In the genomic region with DNA sequence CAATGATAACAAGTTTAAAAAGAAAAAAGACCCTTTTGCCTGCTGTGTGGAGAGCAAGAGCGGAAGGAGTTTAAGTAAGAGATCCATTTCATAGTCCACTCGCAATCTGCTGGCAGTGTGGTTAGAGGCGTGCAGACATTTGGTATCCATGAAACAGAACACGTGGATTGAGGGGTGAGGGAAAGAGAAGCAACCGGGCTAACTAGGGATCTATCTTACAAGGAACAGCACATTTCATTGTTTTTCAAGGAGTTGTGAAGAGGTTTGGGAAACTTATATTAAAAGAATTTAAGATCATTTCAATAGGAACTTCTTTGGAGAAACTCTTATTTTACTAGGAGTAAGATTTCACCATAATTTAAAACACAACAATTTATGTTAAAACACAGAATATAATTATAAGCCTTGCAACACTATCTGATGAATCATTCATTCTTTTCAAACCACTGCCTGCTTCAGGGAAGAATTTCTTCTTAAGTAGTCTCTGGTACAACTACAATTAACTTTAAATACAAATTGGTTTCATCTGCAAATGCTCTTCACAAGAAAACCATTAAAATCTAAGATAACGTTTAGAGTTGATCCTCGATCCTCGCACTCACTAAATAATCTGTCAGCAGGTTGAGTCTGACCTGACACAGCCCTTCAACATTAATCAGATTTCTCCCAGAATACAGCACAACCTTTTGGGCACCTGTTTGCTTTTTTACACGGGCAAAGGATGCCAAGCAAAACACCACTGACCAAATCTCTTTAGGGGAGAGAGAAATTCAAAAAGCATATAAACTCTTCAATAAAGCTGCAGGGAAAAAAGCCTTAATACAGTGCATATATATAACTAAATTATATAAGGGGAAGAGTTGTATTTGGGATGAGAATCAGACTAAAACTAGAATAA, we compare ENCODE assay signal across 9 cellular contexts. TPM values are rescaled to one million over a fixed set of nuclear protein-coding genes. Genes with fewer than 3 reads are reported as not detected.
DNase-seq lines count a peak whose midpoint lies in the region; ATAC-seq and TF ChIP-seq lines count a peak whose summit lies in the region.
"Had no signal": no experiment of that assay in that cellular context is flagged by ENCODE, and none has a peak within 500 bp of the region (broad histone marks: within the 10 kb centered on the region; RNA-seq: fewer than 3 reads in every experiment).

No MANE protein-coding gene starts in this region.

- H3K9me3 ChIP-seq in cardiac muscle cell (ENCODE audit: low read depth), result no peaks in the 10 kb centered on the region
- H3K9me3 ChIP-seq in transverse colon, result no peaks in the 10 kb centered on the region

- H3K4me1 ChIP-seq in cardiac muscle cell (ENCODE audit: low read depth) (peaks cover 39% of the 10 kb centered on the region), transverse colon (peaks cover 13 to 57% (median 25%) of the 10 kb centered on the region in 4 donors)

- H3K4me3 ChIP-seq in cardiac muscle cell (no peak overlapping the region), transverse colon (no peak overlapping the region)

- H3K4me1 Mint-ChIP-seq in WTC11, result peaks cover 5% of the 10 kb centered on the region

- peaks cover 11% of the 10 kb centered on the region for H3K36me3 Mint-ChIP-seq in WTC11

- H3K27me3 ChIP-seq in cardiac muscle cell (no peaks in the 10 kb centered on the region), transverse colon (no peaks in the 10 kb centered on the region)

- H3K9me3 Mint-ChIP-seq in WTC11, result no peaks in the 10 kb centered on the region

- TF ChIP-seq POLR2A in transverse colon (IDR thresholded peaks at IDR 0.05), result no peak

- no peak overlapping the region for H3K4me3 Mint-ChIP-seq in WTC11

- POLR2A ChIA-PET in WTC11 (lab: Charles Lee), result no interaction called here

- no peak for TF ChIP-seq EP300 in transverse colon (IDR thresholded peaks at IDR 0.05; ENCODE audit: low read depth)

- H3K36me3 ChIP-seq in cardiac muscle cell (no peaks in the 10 kb centered on the region), transverse colon (no peaks in the 10 kb centered on the region)

- peak overlapping the region; percentile 41; the same call in 1 of the 2 replicates for H3K27ac Mint-ChIP-seq in WTC11

- intact Hi-C loops in Right ventricle myocardium inferior (cut with DNase I) (no loop called here), left ventricle myocardium superior (cut with micrococcal nuclease) (no loop called here), transverse colon (cut with DNase I; ENCODE audit: low total_unique reads) (no loop called here)

- peak in 1 of 2 donors; percentile 76 for DNase-seq in cardiac muscle cell (ENCODE audit: low read depth in 1 of 2, low spot score in 1 of 2)
- DNase-seq in Right ventricle myocardium inferior (ENCODE audit: missing footprints), result no peak
- no peak for DNase-seq in WTC11 (ENCODE audit: low spot score)
- DNase-seq in left ventricle myocardium superior, result no peak
- DNase-seq in transverse colon, result no peak
- no peak for DNase-seq in NCI-H2029 (lab: John Stamatoyannopoulos, UW)
- DNase-seq in cortex of kidney (lab: John Stamatoyannopoulos, UW), result no peak
- DNase-seq: NCI-H1105 had no signal

- 60 to 68% methylated on average over 8 to 9 of the region's 9 CpGs for WGBS in transverse colon (ENCODE audit: low coverage in 1 of 2), 2 donors

- H3K27ac ChIP-seq in cardiac muscle cell, result peak overlapping the region; percentile 74
- H3K27ac ChIP-seq in transverse colon, result peak overlapping the region in 3 of 4 donors; percentile 15 to 38 (median 27)

- H3K27me3 Mint-ChIP-seq in WTC11 (ENCODE audit: low read depth), result no peaks in the 10 kb centered on the region

- in situ Hi-C loops in transverse colon (cut with MboI; ENCODE audit: low pct_ligation_motif_present in 1 of 4, low pct_unique_long_range_greater_than_20kb in 1 of 4, low sequenced_read_pairs in 3 of 4), result loop anchor here in 1 of 4 donors (5.0 kb wide), 1 partner anchor 42 kb away; no protein-coding TSS in a partner anchor

- TF ChIP-seq CTCF in cardiac muscle cell (IDR thresholded peaks at IDR 0.05; ENCODE audit: low read depth, low read length) (no peak), WTC11 (IDR thresholded peaks at IDR 0.05) (no peak), transverse colon (IDR thresholded peaks at IDR 0.05) (no peak)

- CTCF ChIA-PET in WTC11 (lab: Charles Lee), result no interaction called here

- ATAC-seq in Right ventricle myocardium inferior (no peak), WTC11 (no peak), left ventricle myocardium superior (peak; percentile 40), GM21529 (IDR thresholded peaks at IDR 0.05; ENCODE audit: unreplicated experiment) (no peak)

TF ChIP-seq in WTC11, 78 proteins besides CTCF, POLR2A, EP300 and RAD21:
- TF ChIP-seq HMGA2 (CRISPR knock-in tag; IDR thresholded peaks at IDR 0.05) (no peak), ZNF219 (CRISPR knock-in tag; IDR thresholded peaks at IDR 0.05; ENCODE audit: borderline replicate concordance) (no peak), GRHL2 (CRISPR knock-in tag; IDR thresholded peaks at IDR 0.05; ENCODE audit: insufficient replicate concordance, severe bottlenecking) (no peak), TEAD1 (CRISPR knock-in tag; IDR thresholded peaks at IDR 0.05) (no peak), NR2C2 (CRISPR knock-in tag; IDR thresholded peaks at IDR 0.05) (no peak), NFE2L1 (CRISPR knock-in tag; IDR thresholded peaks at IDR 0.05) (no peak), ZNF416 (CRISPR knock-in tag; IDR thresholded peaks at IDR 0.05) (no peak)
TF ChIP-seq in WTC11: peak in this region for 0.

RNA-seq across cellular contexts. Expression of gene PPTC7, which starts 27.4 kb away (rescaled TPM):
- total RNA-seq in cardiac muscle cell (15.3 and 21.7 TPM in 2 replicates), Right ventricle myocardium inferior (99.2 TPM), WTC11 (2021) (14.2 to 15.6 TPM (median 14.9 TPM) in 3 replicates), left ventricle myocardium superior (124 TPM), transverse colon (10 to 100 TPM; 25.3 to 36.4 (median 27.1) TPM)
- polyA plus RNA-seq in cardiac muscle cell, result 16.3 and 24.8 TPM in 2 replicates

RNA-seq across cellular contexts. Expression of gene RAD9B, which starts 53.6 kb away (rescaled TPM):
- 0.21 and 1.1 TPM in 2 replicates for total RNA-seq in cardiac muscle cell
- 1.5 and 2.3 TPM in 2 replicates for polyA plus RNA-seq in cardiac muscle cell
- total RNA-seq in Right ventricle myocardium inferior, result 1.1 TPM
- 0.09 to 0.32 TPM in 2 of 3 replicates, not detected in the other for total RNA-seq in WTC11 (2021)
- 0.62 TPM for total RNA-seq in left ventricle myocardium superior
- under 1 TPM in 2 of 4 donors, not detected in 2; 0.27 to 0.32 TPM for total RNA-seq in transverse colon

RNA-seq across cellular contexts. Expression of gene VPS29, which starts 53.8 kb away (rescaled TPM):
- total RNA-seq in cardiac muscle cell (57.7 and 70.1 TPM in 2 replicates), Right ventricle myocardium inferior (106 TPM), WTC11 (2021) (51.2 to 66.3 TPM (median 54.4 TPM) in 3 replicates), left ventricle myocardium superior (94.1 TPM), transverse colon (100 to 1,000 TPM in 2 of 4 donors, 10 to 100 TPM in 2; 16.3 to 142 (median 79.3) TPM)
- 170 and 179 TPM in 2 replicates for polyA plus RNA-seq in cardiac muscle cell

RNA-seq across cellular contexts. Expression of gene TCTN1, which starts 58.2 kb away (rescaled TPM):
- total RNA-seq in cardiac muscle cell, result 35.1 and 54.1 TPM in 2 replicates
- polyA plus RNA-seq in cardiac muscle cell, result 49.1 and 70.3 TPM in 2 replicates
- total RNA-seq in Right ventricle myocardium inferior, result 26.9 TPM
- total RNA-seq in WTC11 (2021), result 10.3 to 15.9 TPM (median 13.9 TPM) in 3 replicates
- 25.5 TPM for total RNA-seq in left ventricle myocardium superior
- 10 to 100 TPM; 28.5 to 71.2 (median 35.1) TPM for total RNA-seq in transverse colon
